Comparison of ENCODE assay signal across 20 cellular contexts in the genomic region with DNA sequence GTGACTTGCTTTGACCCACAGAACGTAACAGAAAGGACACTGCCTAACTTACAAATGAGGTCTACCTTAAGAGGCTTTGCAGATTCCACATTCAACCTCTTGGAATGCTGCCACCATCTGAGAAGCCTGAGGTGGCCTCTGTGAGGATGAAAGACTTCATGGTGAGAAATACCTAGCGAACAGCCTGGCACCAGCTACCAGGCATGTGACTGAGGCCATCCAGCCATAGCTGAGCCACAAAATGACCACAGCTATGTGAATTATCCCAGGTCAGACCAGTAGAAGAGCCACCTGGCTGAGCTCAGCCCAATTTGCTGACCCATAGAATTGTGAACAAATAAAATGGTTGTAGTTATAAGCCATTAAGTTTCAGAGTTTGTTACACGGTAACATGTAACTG. TPM values are rescaled to one million over a fixed set of nuclear protein-coding genes. Genes with fewer than 3 reads are reported as not detected.
A peak's percentile ranks its signal among the peaks of the same experiment; 100 is the strongest.
DNase-seq lines count a peak whose midpoint lies in the region; ATAC-seq and TF ChIP-seq lines count a peak whose summit lies in the region.
"Had no signal": no experiment of that assay in that cellular context is flagged by ENCODE, and none has a peak within 500 bp of the region (broad histone marks: within the 10 kb centered on the region; RNA-seq: fewer than 3 reads in every experiment).

No MANE protein-coding gene starts in this region.

- H4K5ac ChIP-seq in mesendoderm (ENCODE audit: low read length) = no peak overlapping the region

- no peak for ATAC-seq in HG02798 (IDR thresholded peaks at IDR 0.05; ENCODE audit: poor library complexity, unreplicated experiment)
- no peak for ATAC-seq in GM21528 (IDR thresholded peaks at IDR 0.05; ENCODE audit: low FRiP score, unreplicated experiment)
- ATAC-seq in GM18498 (IDR thresholded peaks at IDR 0.05; ENCODE audit: unreplicated experiment) = no peak
- ATAC-seq: K562, Panc1 had no signal

- no peak overlapping the region for H2BK5ac ChIP-seq in mesendoderm (ENCODE audit: low read length)

- no peak overlapping the region for H4K8ac ChIP-seq in mesendoderm (ENCODE audit: low read depth, low read length)

- no peak overlapping the region for H3K4me2 ChIP-seq in mesendoderm (ENCODE audit: low read length)
- H3K4me2 ChIP-seq: SK-N-SH had no signal

- no peaks in the 10 kb centered on the region for H3K79me2 ChIP-seq in mesendoderm (ENCODE audit: control insufficient read depth, insufficient read depth, low read length)

- H2AK5ac ChIP-seq in mesendoderm (ENCODE audit: low read length) = no peak overlapping the region

- in situ Hi-C loops in Caki2 (cut with HindIII; ENCODE audit: low pct_unique_long_range_greater_than_20kb, low sequenced_read_pairs) = no loop called here

- no peaks in the 10 kb centered on the region for H3K79me1 ChIP-seq in mesendoderm (ENCODE audit: low read length)

- H3K36me3 ChIP-seq in mesendoderm (ENCODE audit: control insufficient read depth, insufficient read depth, low read length) (no peaks in the 10 kb centered on the region), ovary (no peaks in the 10 kb centered on the region)

- H3K9me3 ChIP-seq in ovary = no peaks in the 10 kb centered on the region
- H3K9me3 ChIP-seq: SK-N-SH had no signal

- no CpG with 5 or more reads among the region's 3 CpGs for WGBS in mesendoderm (ENCODE audit: extremely low coverage, insufficient coverage, low lambda C conversion rate)
- 97 to 100% (median 98%) methylated on average over 3 of the region's 3 CpGs for WGBS in ovary, 3 donors

- H3K4me3 ChIP-seq in mesendoderm (ENCODE audit: low read length) (no peak overlapping the region), ovary (no peak overlapping the region)
- H3K4me3 ChIP-seq: K562 had no signal

- intact Hi-C loops in ovary (cut with DNase I) = no loop called here

- TF ChIP-seq POLR2A in ovary (IDR thresholded peaks at IDR 0.05) = no peak

- no peak overlapping the region for H3K27ac ChIP-seq in mesendoderm (ENCODE audit: low read depth, low read length)
- H3K27ac ChIP-seq in ovary = no peak overlapping the region
- H3K27ac ChIP-seq: C4-2B had no signal

- peak; percentile 65 for DNase-seq in Caki2 (ENCODE audit: low read depth)
- DNase-seq in M059J (ENCODE audit: low read depth) = peak; percentile 52
- DNase-seq in astrocyte of the hippocampus (ENCODE audit: low read depth, low spot score) = peak; percentile 63
- peak; percentile 20 for DNase-seq in mesendoderm
- no peak for DNase-seq in ovary
- DNase-seq: GF-D8, GOT3, NCI-H1048, NCI-H1436 treated with DMSO at 0.1 percent for 48 hours, NCI-H2029 treated with DMSO at 0.1 percent for 48 hours, NCI-H510A treated with DMSO at 0.1 percent for 48 hours, NCI-H82, Right ventricle myocardium superior, SK-N-SH had no signal

- no peak overlapping the region for H2BK120ac ChIP-seq in mesendoderm (ENCODE audit: low read depth, low read length)

- no peak overlapping the region for H3K18ac ChIP-seq in mesendoderm (ENCODE audit: low read length)

- H3K4me1 ChIP-seq in mesendoderm (ENCODE audit: control insufficient read depth, low read depth, low read length) (no peaks in the 10 kb centered on the region), ovary (ENCODE audit: insufficient read depth) (no peaks in the 10 kb centered on the region)

- no peak for TF ChIP-seq EP300 in ovary (IDR thresholded peaks at IDR 0.05)

- no peak overlapping the region for H3K9ac ChIP-seq in mesendoderm (ENCODE audit: low read length)
- H3K9ac ChIP-seq: SK-N-SH had no signal

- H3K27me3 ChIP-seq in mesendoderm (ENCODE audit: insufficient read depth, low read length, poor library complexity) (no peaks in the 10 kb centered on the region), ovary (no peaks in the 10 kb centered on the region)

- no peak overlapping the region for H2BK15ac ChIP-seq in mesendoderm (replicated peaks; ENCODE audit: low read depth)

- H3K23ac ChIP-seq in mesendoderm (ENCODE audit: low read length) = no peak overlapping the region

- no peak overlapping the region for H3K4ac ChIP-seq in mesendoderm (ENCODE audit: low read depth, low read length)

- no peak overlapping the region for H3K56ac ChIP-seq in mesendoderm (ENCODE audit: low read length)

- no peak for TF ChIP-seq CTCF in ovary (IDR thresholded peaks at IDR 0.05)

RNA-seq across cellular contexts. Expression of a gene that starts 37.5 kb away (rescaled TPM):
- 7.0 and 9.6 TPM in 2 replicates for total RNA-seq in Caki2 (2014; rRNA removed; shearing (Covaris generic); ENCODE audit: low replicate concordance)
- 10.0 and 18.1 TPM in 2 replicates for total RNA-seq in M059J (2014; rRNA removed; shearing (Covaris generic))
- 0.49 TPM for polyA plus RNA-seq in mesendoderm (2013, experiment 1 of 2)
- 0.69 TPM for polyA plus RNA-seq in mesendoderm (2013, experiment 2 of 2)
- total RNA-seq in ovary = 10 to 100 TPM in 6 of 7 donors, 1 to 10 TPM in 1; 9.7 to 41.0 (median 34.0) TPM
- polyA plus RNA-seq in ovary = 10 to 100 TPM; 12.8 to 16.0 TPM

Comparison
In these comparisons a context has a peak if more than half of its experiments do, and no peak if none do; other contexts are left out.
1. DNase-seq: peak in Caki2 (single experiment), M059J (single experiment), astrocyte of the hippocampus (single experiment) and mesendoderm (single experiment); none in ovary (0 of 5).